In genomic region chr7:47600199-47601118, GRCh38 we compare ENCODE assay signal across 8 cellular contexts. TPM values are rescaled to one million over a fixed set of nuclear protein-coding genes. Genes with fewer than 3 reads are reported as not detected.
DNase-seq lines count a peak whose midpoint lies in the region; ATAC-seq and TF ChIP-seq lines count a peak whose summit lies in the region.

No MANE protein-coding gene starts in this region.

- POLR2A ChIA-PET in HCT116 (lab: Charles Lee), result no interaction called here
- POLR2A ChIA-PET in RWPE1 (lab: Yijun Ruan, JAX; ENCODE audit: low non-redundant PET), result no interaction called here

- intact Hi-C loops in HCT116 (cut with micrococcal nuclease), result no loop called here

- no peaks in the 10 kb centered on the region for H3K79me2 ChIP-seq in HCT116 (ENCODE audit: insufficient read depth, low read length)

- H3K36me3 ChIP-seq in BLaER1 treated with 17β-estradiol and CSF1 and Interleukin-3, amounts not matched to agents 10 nM and 100 nM, result peaks cover 0 to 12% (median 0%) of the 10 kb centered on the region in 11 experiments; a peak in 7 of 22 replicates
- no peaks in the 10 kb centered on the region for H3K36me3 ChIP-seq in HCT116 (ENCODE audit: control insufficient read depth in 1 of 2, insufficient read depth in 2 of 2, low read length in 2 of 2)

- peak overlapping the region in 8 of 11 experiments; percentile 2 to 53 (median 41); a peak in 10 of 22 replicates for H3K9ac ChIP-seq in BLaER1 treated with 17β-estradiol and CSF1 and Interleukin-3, amounts not matched to agents 10 nM and 100 nM
- H3K9ac ChIP-seq in HCT116 (ENCODE audit: low read length), result no peak overlapping the region

- peak overlapping the region; percentile 3 to 63 (median 48); a peak in 18 of 22 replicates for H3K27ac ChIP-seq in BLaER1 treated with 17β-estradiol and CSF1 and Interleukin-3, amounts not matched to agents 10 nM and 100 nM
- H3K27ac ChIP-seq in HCT116 (ENCODE audit: low read depth, low read length) (no peak overlapping the region), RWPE1 (peak overlapping the region; percentile 94)

- DNase-seq in HCT116 (ENCODE audit: low read depth, low spot score) (no peak), RWPE1 (ENCODE audit: low spot score) (peak; percentile 76), kidney glomerular epithelial cell (lab: John Stamatoyannopoulos, UW) (peak; percentile 80), globus pallidus (ENCODE audit: low spot score) (no peak), HuH-7.5 (ENCODE audit: low spot score) (no peak), DMS79 (lab: John Stamatoyannopoulos, UW) (no peak)

- 0 out of 20 replicates have a peak overlapping the region, but pooled peaks of 1 of the 10 experiments have one; percentile 11 for H3K4me3 ChIP-seq in BLaER1 treated with 17β-estradiol and CSF1 and Interleukin-3, amounts not matched to agents 10 nM and 100 nM
- H3K4me3 ChIP-seq in HCT116 (replicated peaks in 1 of 2; ENCODE audit: low read depth in 1 of 2, low read length in 2 of 2), result no peak overlapping the region

- ATAC-seq in HCT116 (peak; percentile 57), GM21717 (IDR thresholded peaks at IDR 0.05; ENCODE audit: unreplicated experiment) (no peak)

- TF ChIP-seq CTCF in HCT116 (IDR thresholded peaks at IDR 0.05 in 2 of 3, conservative IDR thresholded peaks at IDR 0.05 in 1 of 3; ENCODE audit: borderline replicate concordance in 1 of 3, insufficient read depth in 1 of 3, low read depth in 2 of 3, low read length in 2 of 3), result no peak
- TF ChIP-seq CTCF in RWPE1 (conservative IDR thresholded peaks at IDR 0.05; ENCODE audit: low read depth), result no peak

- RAD21 ChIA-PET in HCT116 (lab: Charles Lee; ENCODE audit: low non-redundant PET in 1 of 2, low total read pairs in 2 of 2, uncharacterized antibody in 2 of 2, unreplicated experiment in 2 of 2), result no interaction called here

- H3K9me2 ChIP-seq in HCT116 (ENCODE audit: insufficient read depth), result no peaks in the 10 kb centered on the region

- H4K20me1 ChIP-seq in BLaER1 treated with 17β-estradiol and CSF1 and Interleukin-3, amounts not matched to agents 10 nM and 100 nM, result no peaks in the 10 kb centered on the region
- H4K20me1 ChIP-seq in HCT116 (ENCODE audit: insufficient read depth), result no peaks in the 10 kb centered on the region

- TF ChIP-seq POLR2A in HCT116 (IDR thresholded peaks at IDR 0.05; ENCODE audit: borderline replicate concordance, extremely low read depth, insufficient read depth, insufficient read length), result no peak

- TF ChIP-seq RAD21 in HCT116 (IDR thresholded peaks at IDR 0.05; ENCODE audit: low read depth), result no peak

- BruUV-seq in HCT116 (replicated peaks; lab: Mats Ljungman, UMichigan), result no TSS peak

- H3K9me3 ChIP-seq in BLaER1 treated with 17β-estradiol and CSF1 and Interleukin-3, amounts not matched to agents 10 nM and 100 nM (replicated peaks in 1 of 11), result peaks cover 35 to 57% (median 47%) of the 10 kb centered on the region in 11 experiments
- H3K9me3 ChIP-seq in HCT116 (ENCODE audit: control insufficient read depth in 1 of 2, insufficient read depth in 1 of 2, low read depth in 1 of 2, low read length in 2 of 2), result no peaks in the 10 kb centered on the region

- CTCF ChIA-PET in HCT116 (lab: Charles Lee) (interaction anchor here (1.0 kb wide), 1 partner anchor 334 kb away, joined by 3 read pairs; no protein-coding TSS in a partner anchor), RWPE1 (lab: Yijun Ruan, JAX) (interaction anchor here (0.6 kb wide), 1 partner anchor 250 kb away, joined by 3 read pairs; no protein-coding TSS in a partner anchor)

- peak overlapping the region; percentile 54 to 92 (median 72) for H3K4me2 ChIP-seq in BLaER1 treated with 17β-estradiol and CSF1 and Interleukin-3, amounts not matched to agents 10 nM and 100 nM
- H3K4me2 ChIP-seq in HCT116 (ENCODE audit: low read length), result peak overlapping the region; percentile 51

- H2AFZ ChIP-seq in HCT116 (ENCODE audit: low read depth, low read length, poor library complexity, severe bottlenecking), result peak overlapping the region; percentile 69

- H3K4me1 ChIP-seq in BLaER1 treated with 17β-estradiol and CSF1 and Interleukin-3, amounts not matched to agents 10 nM and 100 nM, result peaks cover 22 to 41% (median 30%) of the 10 kb centered on the region in 10 experiments
- H3K4me1 ChIP-seq in HCT116 (ENCODE audit: control insufficient read depth in 1 of 2, insufficient read depth in 2 of 2, low read length in 2 of 2), result peaks cover 27 to 34% of the 10 kb centered on the region in 2 experiments

- no peaks in the 10 kb centered on the region for H3K27me3 ChIP-seq in BLaER1 treated with 17β-estradiol and CSF1 and Interleukin-3, amounts not matched to agents 10 nM and 100 nM
- no peaks in the 10 kb centered on the region for H3K27me3 ChIP-seq in HCT116 (ENCODE audit: insufficient read depth, low read length)

TF ChIP-seq in HCT116, 20 proteins besides CTCF, POLR2A, EP300 and RAD21:
- TF ChIP-seq ZBTB33 (IDR thresholded peaks at IDR 0.05; ENCODE audit: extremely low read depth, insufficient replicate concordance, low read length) (no peak), ZNF274 (IDR thresholded peaks at IDR 0.05; ENCODE audit: low read depth, low read length) (no peak)
TF ChIP-seq in HCT116: peak in this region for 0.

RNA-seq across cellular contexts. Expression of gene TNS3, which starts 18.5 kb away (rescaled TPM):
- 9.1 TPM for total RNA-seq in HCT116 (2021; ENCODE audit: unreplicated experiment)
- 4.3 and 6.5 TPM in 2 replicates for polyA plus RNA-seq in HCT116 (2012)

Comparison
In these comparisons a context has a peak if more than half of its experiments do, and no peak if none do; other contexts are left out.
1. DNase-seq: peak in RWPE1 (single experiment) and kidney glomerular epithelial cell (single experiment); none in HCT116 (single experiment), globus pallidus (single experiment), HuH-7.5 (single experiment) and DMS79 (single experiment).